ENCODE assay signal across 8 cellular contexts in the genomic region with DNA sequence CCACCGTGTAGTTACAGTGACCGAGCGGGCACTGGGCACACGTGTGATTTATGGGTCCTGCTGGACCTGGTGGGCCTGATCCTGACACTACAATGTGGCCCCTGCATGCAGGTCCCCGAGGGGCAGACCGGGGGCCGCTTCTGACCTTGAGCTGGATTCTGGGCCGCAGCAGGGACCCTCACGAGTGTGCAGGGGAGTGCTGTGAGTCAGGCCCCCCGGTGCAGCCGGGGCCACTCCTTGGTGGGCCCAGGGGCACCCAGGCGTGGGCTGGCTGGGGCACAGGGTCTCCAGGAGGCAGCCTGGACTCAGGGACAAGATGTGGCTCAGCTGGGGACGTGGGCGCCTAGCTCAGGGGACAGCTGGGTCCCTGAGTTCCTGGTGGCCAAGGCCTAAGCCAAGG.
"Had no signal": no experiment of that assay in that cellular context is flagged by ENCODE, and none has a peak within 500 bp of the region (broad histone marks: within the 10 kb centered on the region; RNA-seq: fewer than 3 reads in every experiment).

No MANE protein-coding gene starts in this region.

- DNase-seq: GDM1, GF-D8 had no signal

- ATAC-seq: GM12878 had no signal

- FAIRE-seq: G401.6, GM12878, GM12891, GM12892, GM18507, GM19239 had no signal

- H3K4me3 ChIP-seq: GM12878 had no signal
